ENCODE assay signal across 9 cellular contexts in genomic region chr2:20381457-20381856, GRCh38. TPM values are rescaled to one million over a fixed set of nuclear protein-coding genes. Genes with fewer than 3 reads are reported as not detected.
DNase-seq lines count a peak whose midpoint lies in the region; ATAC-seq and TF ChIP-seq lines count a peak whose summit lies in the region.
"Had no signal": no experiment of that assay in that cellular context is flagged by ENCODE, and none has a peak within 500 bp of the region (broad histone marks: within the 10 kb centered on the region; RNA-seq: fewer than 3 reads in every experiment).

No MANE protein-coding gene starts in this region.

- POLR2A ChIA-PET in A673 (lab: Charles Lee; ENCODE audit: low non-redundant PET): no interaction called here

- H3K27me3 ChIP-seq in A673 (replicated peaks; ENCODE audit: insufficient read depth, low read depth, low read length, poor library complexity): no peaks in the 10 kb centered on the region

- in situ Hi-C loops in astrocyte of the spinal cord (cut with HindIII; ENCODE audit: low sequenced_read_pairs): no loop called here

- H3K9me3 ChIP-seq in A673 (ENCODE audit: low read depth, low read length, poor library complexity, severe bottlenecking): no peaks in the 10 kb centered on the region

- H3K36me3 ChIP-seq in A673 (ENCODE audit: insufficient read depth, low read length, poor library complexity, severe bottlenecking): no peaks in the 10 kb centered on the region

- H3K4me1 ChIP-seq in A673 (ENCODE audit: insufficient read depth, low read length, poor library complexity, severe bottlenecking): peaks cover 8% of the 10 kb centered on the region

- ATAC-seq in HG03571 (IDR thresholded peaks at IDR 0.05; ENCODE audit: unreplicated experiment) (no peak), HG02970 (IDR thresholded peaks at IDR 0.05; ENCODE audit: low FRiP score, unreplicated experiment) (no peak)

- TF ChIP-seq CTCF in A673 (conservative IDR thresholded peaks at IDR 0.05; ENCODE audit: low read depth, low read length): no peak
- TF ChIP-seq CTCF in astrocyte of the spinal cord (IDR thresholded peaks at IDR 0.05; ENCODE audit: low read depth, low read length): no peak
- TF ChIP-seq CTCF in GM10266 (IDR thresholded peaks at IDR 0.05; ENCODE audit: control insufficient read depth, insufficient read depth, low read depth, missing control alignments): no peak

- H3K4me3 ChIP-seq in A673 (ENCODE audit: low read depth, low read length, poor library complexity, severe bottlenecking): no peak overlapping the region
- H3K4me3 ChIP-seq in astrocyte of the spinal cord (ENCODE audit: low read depth, low read length): no peak overlapping the region

- DNase-seq in A673 (ENCODE audit: low spot score): peak; percentile 81
- DNase-seq in NCI-H1694 (lab: John Stamatoyannopoulos, UW): peak; percentile 60
- DNase-seq in astrocyte of the spinal cord (ENCODE audit: low read depth, low spot score): peak; percentile 82
- DNase-seq in inferior parietal cortex (ENCODE audit: extremely low spot score): peak; percentile 76
- DNase-seq in UCSD-AML1 (lab: John Stamatoyannopoulos, UW; ENCODE audit: unreplicated experiment): no peak
- DNase-seq in GM10266 (ENCODE audit: extremely low spot score): no peak
- DNase-seq: islet precursor cell had no signal

- intact Hi-C loops in A673 (cut with micrococcal nuclease; ENCODE audit: unreplicated experiment): no loop called here

- BruUV-seq in A673 (replicated peaks; lab: Mats Ljungman, UMichigan): no TSS peak

- CTCF ChIA-PET in A673 (lab: Charles Lee): no interaction called here

- no peak overlapping the region for H3K27ac ChIP-seq in A673 (ENCODE audit: low read depth, low read length, poor library complexity, severe bottlenecking)

RNA-seq across cellular contexts. Expression of gene PUM2, which starts 30.8 kb away (rescaled TPM):
- 109 and 112 TPM in 2 replicates for total RNA-seq in A673 (2021)

Comparison
In these comparisons a context has a peak if more than half of its experiments do, and no peak if none do; other contexts are left out.
1. DNase-seq: peak in A673 (single experiment), NCI-H1694 (single experiment), astrocyte of the spinal cord (single experiment) and inferior parietal cortex (single experiment); none in UCSD-AML1 (single experiment) and GM10266 (single experiment).